ENCODE assay signal across 11 cellular contexts in the genomic region with DNA sequence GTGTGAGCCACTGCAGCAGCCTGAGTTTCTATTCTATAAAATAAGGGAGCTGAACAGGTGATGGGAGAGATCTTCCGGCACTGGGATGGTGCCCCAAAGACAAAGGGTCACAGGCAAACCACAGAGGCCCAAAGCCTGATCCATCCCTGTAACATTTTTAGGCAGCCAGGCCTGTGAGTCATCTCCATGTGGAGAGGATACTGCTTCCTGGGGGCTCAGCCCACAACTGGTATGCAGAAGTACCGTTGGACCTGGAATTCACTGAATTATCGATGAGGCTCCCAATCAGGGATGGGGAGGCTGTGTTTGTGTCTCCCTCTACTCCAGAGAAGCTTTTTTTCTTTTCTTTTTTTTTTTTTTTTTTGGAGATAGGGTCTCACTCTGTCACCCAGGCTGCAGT. TPM values are rescaled to one million over a fixed set of nuclear protein-coding genes. Genes with fewer than 3 reads are reported as not detected.
A peak's percentile ranks its signal among the peaks of the same experiment; 100 is the strongest.
DNase-seq lines count a peak whose midpoint lies in the region; ATAC-seq and TF ChIP-seq lines count a peak whose summit lies in the region.
"Had no signal": no experiment of that assay in that cellular context is flagged by ENCODE, and none has a peak within 500 bp of the region (broad histone marks: within the 10 kb centered on the region; RNA-seq: fewer than 3 reads in every experiment).

No MANE protein-coding gene starts in this region.

- intact Hi-C loops in PC-3 (cut with micrococcal nuclease): no loop called here

- H3K4me3 ChIP-seq in PC-3 (ENCODE audit: low read length): no peak overlapping the region
- H3K4me3 ChIP-seq in choroid plexus epithelial cell (ENCODE audit: low read depth, low read length): no peak overlapping the region

- DNase-seq in COLO668 (lab: John Stamatoyannopoulos, UW; ENCODE audit: unreplicated experiment) (peak; percentile 36), PC-3 (peak; percentile 92), choroid plexus epithelial cell (ENCODE audit: low read depth) (peak; percentile 76), myocyte (ENCODE audit: low read depth) (peak; percentile 95), activated gamma-delta T cell (lab: John Stamatoyannopoulos, UW) (no peak), HuH-7 (ENCODE audit: low spot score) (no peak)
- no peak for DNase-seq in activated CD8-positive, alpha-beta memory T cell treated with anti-CD3 and anti-CD28 coated beads for 24 hours
- DNase-seq: CD8-positive, alpha-beta T cell; NCI-H187 treated with DMSO at 0.1 percent for 48 hours had no signal

- no peaks in the 10 kb centered on the region for H3K9me3 ChIP-seq in PC-3 (ENCODE audit: low read length)

- H3K27me3 ChIP-seq in PC-3 (ENCODE audit: low read length): no peaks in the 10 kb centered on the region

- peaks cover 66% of the 10 kb centered on the region for H3K4me1 ChIP-seq in PC-3 (ENCODE audit: insufficient read depth, low read length)

- BruUV-seq in PC-3 (replicated peaks; lab: Mats Ljungman, UMichigan): no TSS peak

- H3K9me2 ChIP-seq in PC-3 (replicated peaks; ENCODE audit: low read length): no peaks in the 10 kb centered on the region

- ATAC-seq in PC-3: peak; percentile 23
- ATAC-seq in GM21526 (IDR thresholded peaks at IDR 0.05; ENCODE audit: low FRiP score, unreplicated experiment): no peak
- ATAC-seq: CD8-positive, alpha-beta T cell had no signal

- H4K20me1 ChIP-seq in PC-3 (ENCODE audit: low read length): no peaks in the 10 kb centered on the region

- CTCF ChIA-PET in PC-3 (lab: Charles Lee): no interaction called here

- peak overlapping the region; percentile 100 for H3K27ac ChIP-seq in PC-3 (ENCODE audit: low read length)
- H3K27ac ChIP-seq: parathyroid adenoma had no signal

- peak overlapping the region; percentile 74 for H3K4me2 ChIP-seq in PC-3 (ENCODE audit: low read length)

- H3F3A ChIP-seq in PC-3 (ENCODE audit: low read length, unreplicated experiment): peaks cover 21% of the 10 kb centered on the region

- peak overlapping the region; percentile 99 for H3K9ac ChIP-seq in PC-3 (ENCODE audit: low read length)
- H3K9ac ChIP-seq: parathyroid adenoma had no signal

- H3K36me3 ChIP-seq in PC-3 (ENCODE audit: low read depth, low read length): peaks cover 7% of the 10 kb centered on the region; the same call in 1 of the 2 replicates

- TF ChIP-seq CTCF in PC-3 (conservative IDR thresholded peaks at IDR 0.05; ENCODE audit: low read depth, low read length) (no peak), choroid plexus epithelial cell (conservative IDR thresholded peaks at IDR 0.05; ENCODE audit: low read depth, low read length) (no peak)

- no peak overlapping the region for H2AFZ ChIP-seq in PC-3 (ENCODE audit: low read length)
- H2AFZ ChIP-seq: parathyroid adenoma had no signal

- POLR2A ChIA-PET in PC-3 (lab: Charles Lee; ENCODE audit: unreplicated experiment): interaction anchor here (0.5 to 1.1 kb wide), 3 partner anchors 49 to 234 kb away, joined by 3 read pairs; a partner anchor contains a TSS

- peaks cover 21% of the 10 kb centered on the region for H3K79me2 ChIP-seq in PC-3 (ENCODE audit: low read length)

RNA-seq across cellular contexts. Expression of a gene that starts 48.8 kb away (rescaled TPM):
- total RNA-seq in PC-3 (2014; rRNA removed) (20.7 and 32.4 TPM in 2 replicates), myocyte (17.3 and 18.2 TPM in 2 replicates)
- polyA plus RNA-seq in myocyte (2012): 65.6 TPM

Comparison
In these comparisons a context has a peak if more than half of its experiments do, and no peak if none do; other contexts are left out.
1. DNase-seq: peak in COLO668 (single experiment), PC-3 (single experiment), choroid plexus epithelial cell (single experiment) and myocyte (single experiment); none in activated gamma-delta T cell (single experiment), HuH-7 (single experiment) and activated CD8-positive, alpha-beta memory T cell treated with anti-CD3 and anti-CD28 coated beads for 24 hours (single experiment).